In the genomic region with DNA sequence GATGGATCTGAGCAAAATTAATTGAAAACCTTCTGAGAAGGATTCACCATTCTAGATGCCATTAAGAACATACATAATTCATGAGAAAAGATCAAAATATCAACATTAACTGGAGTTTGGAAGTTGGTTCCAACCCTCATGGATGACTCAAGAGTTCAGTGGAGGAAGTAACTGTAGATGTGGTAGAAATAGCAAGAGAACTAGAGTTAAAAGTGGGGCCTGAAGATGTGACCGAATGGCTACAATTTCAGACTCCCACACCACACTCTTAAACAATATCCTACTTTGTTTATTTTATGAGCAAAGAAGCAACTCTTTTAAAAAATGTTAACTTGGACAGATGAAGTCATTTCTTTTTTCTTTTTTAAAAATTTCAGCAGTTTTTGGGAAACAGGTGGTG, we compare ENCODE assay signal across 17 cellular contexts.
"Had no signal": no experiment of that assay in that cellular context is flagged by ENCODE, and none has a peak within 500 bp of the region (broad histone marks: within the 10 kb centered on the region; RNA-seq: fewer than 3 reads in every experiment).

No MANE protein-coding gene starts in this region.

- DNase-seq: KBM-7, MG63, NCI-H1092, NCI-H1105 treated with DMSO at 0.1 percent for 48 hours, NCI-H1417 treated with DMSO at 0.1 percent for 48 hours, NCI-H146, NCI-H1694 treated with DMSO at 0.1 percent for 48 hours, NCI-H1930, NCI-H2081, NCI-H2107, NCI-H2227 treated with DMSO at 0.1 percent for 48 hours, NCI-H526 treated with DMSO at 0.1 percent for 48 hours, NCI-H748 treated with DMSO at 0.1 percent for 48 hours, Right ventricle myocardium superior, RPMI8226, SIG-M5, SK-N-SH had no signal
